In genomic region chr10:85602306-85602705, GRCh38 we compare ENCODE assay signal across 16 cellular contexts.
"Had no signal": no experiment of that assay in that cellular context is flagged by ENCODE, and none has a peak within 500 bp of the region (broad histone marks: within the 10 kb centered on the region; RNA-seq: fewer than 3 reads in every experiment).

No MANE protein-coding gene starts in this region.

- DNase-seq: effector memory CD8-positive, alpha-beta T cell; foreskin melanocyte; head of caudate nucleus; kidney glomerular epithelial cell; mesendoderm; naive B cell; sigmoid colon; stimulated activated CD4-positive, alpha-beta T cell treated with anti-CD3 and anti-CD28 coated beads, Interleukin-2, amount 100 ng/mL, for 24 hours; stimulated activated CD4-positive, alpha-beta T cell treated with anti-CD3 and anti-CD28 coated beads, Interleukin-4, amount 100 ng/mL, for 4 hours; stimulated activated naive B cell treated with anti-CD40 and anti-IgM and Interleukin-4, amounts not matched to agents 10 μg/mL and 1 μg/mL and 100 μg/mL, for 72 hours; stimulated activated naive CD8-positive, alpha-beta T cell treated with anti-CD3 and anti-CD28 coated beads, Interleukin-15, amount 100 ng/mL, for 72 hours; testis; uterus had no signal

- H2AFZ ChIP-seq: hepatocyte had no signal

- H3K36me3 ChIP-seq: sigmoid colon, uterus had no signal

- ATAC-seq: stimulated activated naive B cell treated with anti-CD40 and anti-IgM and Interleukin-4, amounts not matched to agents 10 μg/mL and 1 μg/mL and 100 μg/mL, for 72 hours had no signal

- H3K27ac ChIP-seq: hepatocyte, sigmoid colon, skin epidermis, testis, tibial nerve, uterus had no signal

- H3K27me3 ChIP-seq: hepatocyte, sigmoid colon, testis, tibial nerve, uterus had no signal

- H3K79me2 ChIP-seq: hepatocyte had no signal

- H3K9me3 ChIP-seq: sigmoid colon, testis, tibial nerve, uterus had no signal

- H3K4me1 ChIP-seq: sigmoid colon, testis, tibial nerve, uterus had no signal

- H3K4me3 ChIP-seq: hepatocyte, sigmoid colon, skin epidermis, testis, tibial nerve, uterus had no signal

- H3K4me2 ChIP-seq: hepatocyte had no signal
